11 cellular contexts compared by ENCODE assay signal in the genomic region with DNA sequence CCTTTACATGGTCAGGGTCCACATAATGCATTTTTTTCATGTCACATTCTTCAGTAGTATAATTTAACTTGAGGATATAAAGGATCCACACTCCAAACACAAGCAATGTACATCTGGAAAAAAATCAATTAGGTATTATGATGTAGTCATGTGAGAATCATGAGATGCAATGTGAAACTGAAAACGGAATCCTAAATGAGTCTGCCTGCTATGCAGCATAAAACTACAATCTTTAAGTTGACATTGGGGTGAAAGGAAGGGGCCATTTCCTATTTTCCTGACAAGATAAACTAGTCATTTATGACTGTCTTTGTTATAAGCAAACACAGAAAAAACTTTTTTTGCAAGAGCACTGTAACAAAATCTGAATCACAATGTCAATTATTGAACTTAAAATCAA. TPM values are rescaled to one million over a fixed set of nuclear protein-coding genes. Genes with fewer than 3 reads are reported as not detected.
A peak's percentile ranks its signal among the peaks of the same experiment; 100 is the strongest.
DNase-seq lines count a peak whose midpoint lies in the region; ATAC-seq and TF ChIP-seq lines count a peak whose summit lies in the region.
"Had no signal": no experiment of that assay in that cellular context is flagged by ENCODE, and none has a peak within 500 bp of the region (broad histone marks: within the 10 kb centered on the region; RNA-seq: fewer than 3 reads in every experiment).

No MANE protein-coding gene starts in this region.

- DNase-seq in CD4-positive, alpha-beta memory T cell = peak in 4 of 5 donors; percentile 29 to 41 (median 30)
- DNase-seq in MM.1S (peak; percentile 81), NCI-H1694 (lab: John Stamatoyannopoulos, UW) (no peak), upper lobe of left lung (no peak), T-helper 9 cell (no peak)
- no peak for DNase-seq in effector memory CD4-positive, alpha-beta T cell
- DNase-seq: aorta, DMS79, tibial artery had no signal

- intact Hi-C loops in CD4-positive, alpha-beta memory T cell (cut with micrococcal nuclease) = loop anchor here (1.0 kb wide), 1 partner anchor 8 kb away; no protein-coding TSS in a partner anchor

- H3K4me3 ChIP-seq in CD4-positive, alpha-beta memory T cell (ENCODE audit: low read length in 2 of 2) = peak overlapping the region in 1 of 2 donors; percentile 4
- H3K4me3 ChIP-seq in MM.1S (ENCODE audit: low read length) (peak overlapping the region; percentile 6; the same call in 1 of the 2 replicates), upper lobe of left lung (no peak overlapping the region)
- H3K4me3 ChIP-seq in effector memory CD4-positive, alpha-beta T cell (ENCODE audit: insufficient read depth, low read depth, low read length, poor library complexity, severe bottlenecking) = peak overlapping the region; percentile 2
- H3K4me3 ChIP-seq: tibial artery had no signal

- H3K36me3 Mint-ChIP-seq in CD4-positive, alpha-beta memory T cell = peaks cover 32 to 43% of the 10 kb centered on the region in 2 donors

- H2AFZ ChIP-seq in MM.1S (ENCODE audit: low read length) = no peak overlapping the region

- peaks cover 46% of the 10 kb centered on the region for H3K4me1 ChIP-seq in CD4-positive, alpha-beta memory T cell (ENCODE audit: insufficient read depth, low read length)
- H3K4me1 ChIP-seq in MM.1S (ENCODE audit: low read length) (peaks cover 71% of the 10 kb centered on the region), upper lobe of left lung (peaks cover 0 to 10% (median 5%) of the 10 kb centered on the region in 4 donors)
- H3K4me1 ChIP-seq in effector memory CD4-positive, alpha-beta T cell (ENCODE audit: control insufficient read depth, insufficient read depth, low read length, poor library complexity, severe bottlenecking) = peaks cover 13% of the 10 kb centered on the region
- H3K4me1 ChIP-seq: tibial artery had no signal

- peaks cover 3% of the 10 kb centered on the region for H3K36me3 ChIP-seq in CD4-positive, alpha-beta memory T cell (ENCODE audit: insufficient read depth, low read length)
- H3K36me3 ChIP-seq in MM.1S (replicated peaks; ENCODE audit: insufficient read depth, low read length) = no peaks in the 10 kb centered on the region
- H3K36me3 ChIP-seq in effector memory CD4-positive, alpha-beta T cell (ENCODE audit: control insufficient read depth, insufficient read depth, low read length) = no peaks in the 10 kb centered on the region
- H3K36me3 ChIP-seq in upper lobe of left lung = peaks cover 5 to 26% (median 17%) of the 10 kb centered on the region in 4 donors

- peaks cover 47 to 84% (median 61%) of the 10 kb centered on the region in 4 donors for H3K4me1 Mint-ChIP-seq in CD4-positive, alpha-beta memory T cell

- peak overlapping the region; percentile 84 to 94 (median 90) for H3K27ac Mint-ChIP-seq in CD4-positive, alpha-beta memory T cell

- H4K20me1 ChIP-seq in MM.1S (ENCODE audit: insufficient read depth, low read length) = no peaks in the 10 kb centered on the region

- peak overlapping the region; percentile 56 for H3K27ac ChIP-seq in CD4-positive, alpha-beta memory T cell (ENCODE audit: low read depth, low read length)
- H3K27ac ChIP-seq in MM.1S (ENCODE audit: low read length) (peak overlapping the region; percentile 84), upper lobe of left lung (peak overlapping the region in 1 of 4 donors; percentile 16)
- H3K27ac ChIP-seq in effector memory CD4-positive, alpha-beta T cell (ENCODE audit: insufficient read depth, low read length, poor library complexity, severe bottlenecking) = peak overlapping the region; percentile 49
- H3K27ac ChIP-seq: tibial artery had no signal

- H3K4me3 Mint-ChIP-seq in CD4-positive, alpha-beta memory T cell = peak overlapping the region; percentile 50 to 84 (median 72)

- TF ChIP-seq EP300 in upper lobe of left lung (IDR thresholded peaks at IDR 0.05) = no peak

- CTCF ChIA-PET in CD4-positive, alpha-beta memory T cell (lab: Charles Lee; ENCODE audit: partially characterized antibody) = interaction anchor here (0.9 to 8.6 kb wide), 3 partner anchors 10 to 27 kb away, joined by 3 to 76 read pairs (median 19); a partner anchor contains a TSS

- peak; percentile 53 for ATAC-seq in GM19452 (IDR thresholded peaks at IDR 0.05; ENCODE audit: unreplicated experiment)
- ATAC-seq in HG03342 (IDR thresholded peaks at IDR 0.05; ENCODE audit: unreplicated experiment) = no peak
- no peak for ATAC-seq in upper lobe of left lung (ENCODE audit: low FRiP score in 2 of 2)

- H3K27me3 Mint-ChIP-seq in CD4-positive, alpha-beta memory T cell = no peaks in the 10 kb centered on the region

- peaks cover 72% of the 10 kb centered on the region for H3K79me2 ChIP-seq in MM.1S (ENCODE audit: low read length)

- POLR2A ChIA-PET in CD4-positive, alpha-beta memory T cell (lab: Charles Lee; ENCODE audit: partially characterized antibody) = interaction anchor here (0.9 to 3.3 kb wide), 3 partner anchors 8 to 26 kb away, joined by 4 to 23 read pairs (median 16); no protein-coding TSS in a partner anchor

- peak overlapping the region; percentile 67 for H3K4me2 ChIP-seq in MM.1S (ENCODE audit: low read depth, low read length)

- 37 to 38% methylated on average over 1 of the region's 1 CpG for WGBS in upper lobe of left lung, 2 donors

- no peaks in the 10 kb centered on the region for H3K9me3 Mint-ChIP-seq in CD4-positive, alpha-beta memory T cell

- no peaks in the 10 kb centered on the region for H3K9me2 ChIP-seq in MM.1S (replicated peaks; ENCODE audit: insufficient read depth, low read length)

- no peak for TF ChIP-seq CTCF in MM.1S (IDR thresholded peaks at IDR 0.05; ENCODE audit: low read length)
- no peak for TF ChIP-seq CTCF in upper lobe of left lung (IDR thresholded peaks at IDR 0.05)

- no peaks in the 10 kb centered on the region for H3K27me3 ChIP-seq in CD4-positive, alpha-beta memory T cell (ENCODE audit: insufficient read depth, low read length)
- H3K27me3 ChIP-seq in MM.1S (replicated peaks; ENCODE audit: insufficient read depth, low read length) (no peaks in the 10 kb centered on the region), upper lobe of left lung (no peaks in the 10 kb centered on the region)
- no peaks in the 10 kb centered on the region for H3K27me3 ChIP-seq in effector memory CD4-positive, alpha-beta T cell (replicated peaks; ENCODE audit: control insufficient read depth, insufficient read depth, low read length, poor library complexity, severe bottlenecking)
- H3K27me3 ChIP-seq: tibial artery had no signal

- peaks cover 55% of the 10 kb centered on the region for H3F3A ChIP-seq in MM.1S (ENCODE audit: insufficient read depth, low read length)

- no peaks in the 10 kb centered on the region for H3K9me3 ChIP-seq in CD4-positive, alpha-beta memory T cell (ENCODE audit: control insufficient read depth in 1 of 2, low read length in 2 of 2)
- H3K9me3 ChIP-seq in MM.1S (replicated peaks; ENCODE audit: insufficient read depth, low read length) (no peaks in the 10 kb centered on the region), upper lobe of left lung (no peaks in the 10 kb centered on the region)
- H3K9me3 ChIP-seq in effector memory CD4-positive, alpha-beta T cell (ENCODE audit: control insufficient read depth, low read length) = no peaks in the 10 kb centered on the region
- H3K9me3 ChIP-seq: tibial artery had no signal

- TF ChIP-seq POLR2A in upper lobe of left lung (IDR thresholded peaks at IDR 0.05) = no peak

- H3K9ac ChIP-seq in MM.1S (ENCODE audit: low read length) = peak overlapping the region; percentile 24; the same call in 1 of the 2 replicates

RNA-seq across cellular contexts. Expression of a gene that starts 27.6 kb away (rescaled TPM):
- 10 to 100 TPM; 37.1 to 41.7 TPM for total RNA-seq in CD4-positive, alpha-beta memory T cell
- 10 to 100 TPM in 1 of 2 donors, 1 to 10 TPM in 1; 8.0 to 13.3 TPM for polyA plus RNA-seq in CD4-positive, alpha-beta memory T cell
- total RNA-seq in upper lobe of left lung = 100 to 1,000 TPM in 2 of 6 donors, 10 to 100 TPM in 4; 54.5 to 162 (median 83.8) TPM

Comparison
In these comparisons a context has a peak if more than half of its experiments do, and no peak if none do; other contexts are left out.
1. DNase-seq: peak in CD4-positive, alpha-beta memory T cell (4 of 5) and MM.1S (single experiment); none in effector memory CD4-positive, alpha-beta T cell (0 of 3), NCI-H1694 (single experiment), upper lobe of left lung (0 of 2) and T-helper 9 cell (single experiment).
2. H3K4me3 ChIP-seq: peak in MM.1S (single experiment) and effector memory CD4-positive, alpha-beta T cell (single experiment); none in upper lobe of left lung (0 of 4).